In genomic region chr17:79952915-79953314, GRCh38 we compare ENCODE assay signal across 22 cellular contexts.
DNase-seq lines count a peak whose midpoint lies in the region; ATAC-seq and TF ChIP-seq lines count a peak whose summit lies in the region.
"Had no signal": no experiment of that assay in that cellular context is flagged by ENCODE, and none has a peak within 500 bp of the region (broad histone marks: within the 10 kb centered on the region; RNA-seq: fewer than 3 reads in every experiment).

No MANE protein-coding gene starts in this region.

- DNase-seq in left ventricle myocardium inferior = peak; percentile 2
- DNase-seq in left ventricle myocardium superior = no peak
- DNase-seq in chondrocyte (ENCODE audit: low spot score) = peak; percentile 5
- DNase-seq in middle frontal gyrus (ENCODE audit: extremely low spot score, low spot score) = no peak
- DNase-seq in NCI-H510A (lab: John Stamatoyannopoulos, UW) = no peak
- DNase-seq in kidney glomerular epithelial cell (lab: John Stamatoyannopoulos, UW) = no peak
- DNase-seq: amygdala, cerebellar nuclear complex, DMS79, left colon, MM.1S, NCI-H146, NCI-H774, OCI-M1, SHP77 treated with DMSO at 0.1 percent for 48 hours, T-helper 17 cell had no signal

- no peaks in the 10 kb centered on the region for H4K20me1 ChIP-seq in neural cell (ENCODE audit: insufficient read depth)

- no peaks in the 10 kb centered on the region for H3K79me2 ChIP-seq in neural cell (replicated peaks; ENCODE audit: insufficient read depth, low read length)

- peaks cover 23% of the 10 kb centered on the region for H3K4me1 ChIP-seq in left ventricle myocardium inferior

- TF ChIP-seq CTCF in left ventricle myocardium inferior (IDR thresholded peaks at IDR 0.05; ENCODE audit: borderline replicate concordance) (no peak), chondrocyte (IDR thresholded peaks at IDR 0.05) (no peak), neural cell (IDR thresholded peaks at IDR 0.05; ENCODE audit: poor library complexity, severe bottlenecking) (no peak)

- no peak overlapping the region for H3K4me3 Mint-ChIP-seq in chondrocyte (ENCODE audit: unreplicated experiment)
- H3K4me3 Mint-ChIP-seq: CD8-positive, alpha-beta memory T cell; T-helper 17 cell had no signal

- H3K9me3 ChIP-seq in left ventricle myocardium inferior (replicated peaks) (no peaks in the 10 kb centered on the region), neural cell (ENCODE audit: low read length) (no peaks in the 10 kb centered on the region)
- H3K9me3 ChIP-seq: mucosa of descending colon, right atrium auricular region had no signal

- TF ChIP-seq RAD21 in neural cell (conservative IDR thresholded peaks at IDR 0.05) = no peak

- H3K4me2 ChIP-seq in neural cell (ENCODE audit: low read length) = no peak overlapping the region

- no peaks in the 10 kb centered on the region for H3K9me2 ChIP-seq in neural cell (ENCODE audit: insufficient read depth, low read length)

- H3K27ac Mint-ChIP-seq in chondrocyte (ENCODE audit: unreplicated experiment) = peak overlapping the region; percentile 22
- H3K27ac Mint-ChIP-seq: CD8-positive, alpha-beta memory T cell; T-helper 17 cell had no signal

- no peak for ATAC-seq in left ventricle myocardium superior
- no peak for ATAC-seq in GM18907 (IDR thresholded peaks at IDR 0.05; ENCODE audit: unreplicated experiment)
- ATAC-seq: K562, left colon, T-helper 17 cell had no signal

- H3K27ac ChIP-seq in left ventricle myocardium inferior (replicated peaks) (no peak overlapping the region), neural cell (ENCODE audit: low read length) (peak overlapping the region; percentile 87)
- H3K27ac ChIP-seq: right atrium auricular region had no signal

- peaks cover 9% of the 10 kb centered on the region for H3K36me3 Mint-ChIP-seq in chondrocyte (ENCODE audit: low read depth)

- intact Hi-C loops in left ventricle myocardium inferior (cut with micrococcal nuclease) = no loop called here
- intact Hi-C loops in left ventricle myocardium superior (cut with micrococcal nuclease) = no loop called here

- H3K4me1 Mint-ChIP-seq in chondrocyte (ENCODE audit: low read depth) = peaks cover 69% of the 10 kb centered on the region
- H3K4me1 Mint-ChIP-seq: CD8-positive, alpha-beta memory T cell; T-helper 17 cell had no signal

- H2AFZ ChIP-seq in neural cell (ENCODE audit: low read depth, low read length) = no peak overlapping the region

- H3K9ac ChIP-seq in neural cell (ENCODE audit: low read length) = peak overlapping the region; percentile 73

- H3K27me3 ChIP-seq in left ventricle myocardium inferior (ENCODE audit: low read depth) = no peaks in the 10 kb centered on the region
- H3K27me3 ChIP-seq in neural cell (ENCODE audit: insufficient read depth, low read depth, low read length) = no peaks in the 10 kb centered on the region
- H3K27me3 ChIP-seq: right atrium auricular region had no signal

- TF ChIP-seq EP300 in neural cell (conservative IDR thresholded peaks at IDR 0.05; ENCODE audit: poor library complexity, severe bottlenecking) = no peak

- H3F3A ChIP-seq in neural cell (ENCODE audit: insufficient read depth, low read length, poor library complexity, severe bottlenecking) = peaks cover 18% of the 10 kb centered on the region

- no peaks in the 10 kb centered on the region for H3K9me3 Mint-ChIP-seq in chondrocyte (ENCODE audit: low read depth)
- H3K9me3 Mint-ChIP-seq: CD8-positive, alpha-beta memory T cell had no signal

- no peaks in the 10 kb centered on the region for H3K27me3 Mint-ChIP-seq in chondrocyte (ENCODE audit: low read depth)

- H3K4me3 ChIP-seq in left ventricle myocardium inferior (no peak overlapping the region), neural cell (ENCODE audit: low read length) (no peak overlapping the region)
- H3K4me3 ChIP-seq: K562, mucosa of descending colon, right atrium auricular region had no signal

- H3K36me3 ChIP-seq in left ventricle myocardium inferior (peaks cover 21% of the 10 kb centered on the region), neural cell (ENCODE audit: insufficient read depth, low read length) (no peaks in the 10 kb centered on the region)

TF ChIP-seq in neural cell, 6 proteins besides CTCF, POLR2A, EP300 and RAD21:
- TF ChIP-seq MXI1 (conservative IDR thresholded peaks at IDR 0.05; ENCODE audit: poor library complexity, severe bottlenecking) (no peak), POLR2AphosphoS5 (IDR thresholded peaks at IDR 0.05) (no peak), EZH2 (IDR thresholded peaks at IDR 0.05; ENCODE audit: borderline replicate concordance, insufficient read depth, low read length, poor library complexity, severe bottlenecking) (no peak), SMC3 (conservative IDR thresholded peaks at IDR 0.05; ENCODE audit: poor library complexity) (no peak), TAF1 (IDR thresholded peaks at IDR 0.05; ENCODE audit: low read depth) (no peak), REST (IDR thresholded peaks at IDR 0.05; ENCODE audit: borderline replicate concordance) (no peak)

Comparison
In these comparisons a context has a peak if more than half of its experiments do, and no peak if none do; other contexts are left out.
1. DNase-seq: peak in left ventricle myocardium inferior (single experiment) and chondrocyte (single experiment); none in left ventricle myocardium superior (single experiment), middle frontal gyrus (single experiment), NCI-H510A (single experiment) and kidney glomerular epithelial cell (single experiment).